14 cellular contexts compared by ENCODE assay signal in the genomic region with DNA sequence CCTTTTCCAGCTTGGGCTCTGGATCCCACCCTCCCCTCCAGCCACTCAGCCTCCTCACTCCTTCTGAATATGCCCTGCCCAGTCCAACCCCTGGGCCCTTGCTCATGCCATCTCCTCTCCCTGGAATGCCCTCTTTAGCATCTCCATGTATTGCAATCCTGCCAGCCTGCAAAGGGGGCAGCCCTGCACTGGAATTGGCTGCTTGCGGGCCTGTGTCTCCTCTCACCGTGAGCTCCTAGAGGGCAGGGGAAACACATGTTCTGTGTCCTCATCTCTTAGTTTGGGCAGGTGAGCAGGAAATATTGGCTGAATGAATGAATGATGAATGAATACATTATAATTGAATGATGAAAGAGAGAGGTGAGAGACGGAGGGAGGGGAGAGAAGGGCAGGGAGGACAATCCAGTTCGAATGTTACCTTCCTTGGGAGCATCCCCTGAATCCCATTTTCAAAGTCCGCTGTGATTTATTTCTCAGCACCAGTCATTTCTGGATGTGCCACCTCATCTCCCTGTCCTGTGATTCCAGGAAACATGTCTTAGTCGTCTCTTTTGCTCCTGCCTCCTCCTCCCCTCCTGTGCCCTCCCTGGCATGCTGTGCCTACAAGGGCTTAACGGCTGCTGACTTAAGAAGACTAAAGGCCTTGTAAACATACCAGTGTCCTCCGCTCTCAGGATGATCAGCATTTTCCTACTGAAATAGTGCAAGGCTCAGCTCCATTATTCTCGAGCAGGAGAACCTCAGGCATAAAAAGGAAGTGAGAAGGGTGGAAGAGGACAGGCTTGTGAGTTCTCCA.
DNase-seq lines count a peak whose midpoint lies in the region; ATAC-seq, FAIRE-seq and TF ChIP-seq lines count a peak whose summit lies in the region.
"Had no signal": no experiment of that assay in that cellular context is flagged by ENCODE, and none has a peak within 500 bp of the region (broad histone marks: within the 10 kb centered on the region; RNA-seq: fewer than 3 reads in every experiment).

No MANE protein-coding gene starts in this region.

- TF ChIP-seq CTCF in AG04449 (IDR thresholded peaks at IDR 0.05; ENCODE audit: insufficient read depth, low read length, missing control alignments) (peak; percentile 2), GM12872 (IDR thresholded peaks at IDR 0.05; ENCODE audit: insufficient read depth, low read depth, low read length) (0 out of 3 replicates have a peak, but pooled peaks have one; percentile 10), HepG2 (CRISPR knock-in tag; IDR thresholded peaks at IDR 0.05) (peak; percentile 15; the same call in 1 of the 2 replicates), thyroid gland (IDR thresholded peaks at IDR 0.05) (no peak)
- no peak for TF ChIP-seq CTCF in activated CD8-positive, alpha-beta T cell treated with anti-CD3 and anti-CD28 coated beads for 36 hours (IDR thresholded peaks at IDR 0.05)

- TF ChIP-seq EP300 in HepG2 (IDR thresholded peaks at IDR 0.05; ENCODE audit: low read depth in 2 of 2, low read length in 2 of 2), result no peak
- TF ChIP-seq EP300 in HepG2 (CRISPR knock-in tag; IDR thresholded peaks at IDR 0.05; ENCODE audit: borderline replicate concordance), result no peak

- TF ChIP-seq POLR2A in HepG2 (IDR thresholded peaks at IDR 0.05; ENCODE audit: insufficient read depth in 1 of 2, low read depth in 2 of 2, low read length in 2 of 2) (no peak), thyroid gland (IDR thresholded peaks at IDR 0.05) (no peak)

- H3K4me3 Mint-ChIP-seq in activated CD8-positive, alpha-beta T cell treated with anti-CD3 and anti-CD28 coated beads for 36 hours, result peak overlapping the region; percentile 69
- H3K4me3 Mint-ChIP-seq: CD14-positive monocyte had no signal

- TF ChIP-seq RAD21 in HepG2 (CRISPR knock-in tag; IDR thresholded peaks at IDR 0.05), result no peak

- peaks cover 3% of the 10 kb centered on the region for H3K9me3 Mint-ChIP-seq in activated CD8-positive, alpha-beta T cell treated with anti-CD3 and anti-CD28 coated beads for 36 hours

- no peaks in the 10 kb centered on the region for H4K20me1 ChIP-seq in HepG2 (ENCODE audit: insufficient read depth, low read length)

- H3K27me3 Mint-ChIP-seq in activated CD8-positive, alpha-beta T cell treated with anti-CD3 and anti-CD28 coated beads for 36 hours, result no peaks in the 10 kb centered on the region

- peaks cover 35% of the 10 kb centered on the region for H3K36me3 Mint-ChIP-seq in activated CD8-positive, alpha-beta T cell treated with anti-CD3 and anti-CD28 coated beads for 36 hours (ENCODE audit: low read depth)
- H3K36me3 Mint-ChIP-seq: CD14-positive monocyte had no signal

- H3K27ac Mint-ChIP-seq in activated CD8-positive, alpha-beta T cell treated with anti-CD3 and anti-CD28 coated beads for 36 hours, result peak overlapping the region; percentile 97

- POLR2A ChIA-PET in AG04449 (lab: Yijun Ruan, JAX), result no interaction called here
- POLR2A ChIA-PET in activated CD8-positive, alpha-beta T cell treated with anti-CD3 and anti-CD28 coated beads for 36 hours (lab: Charles Lee), result interaction anchor here (0.9 to 13.9 kb wide), 15 partner anchors 8 to 109 kb away, joined by 3 to 157 read pairs (median 7); no protein-coding TSS in a partner anchor
- POLR2A ChIA-PET in HepG2 (lab: Yijun Ruan, JAX), result no interaction called here

- intact Hi-C loops in activated CD8-positive, alpha-beta T cell treated with anti-CD3 and anti-CD28 coated beads for 36 hours (cut with micrococcal nuclease), result loop anchor here (5.0 kb wide), 2 partner anchors 34 to 41 kb away; no protein-coding TSS in a partner anchor
- intact Hi-C loops in HepG2 (cut with micrococcal nuclease; ENCODE audit: unreplicated experiment), result no loop called here
- intact Hi-C loops in thyroid gland (cut with DNase I), result no loop called here

- peaks cover 95% of the 10 kb centered on the region for H3K4me1 Mint-ChIP-seq in activated CD8-positive, alpha-beta T cell treated with anti-CD3 and anti-CD28 coated beads for 36 hours (ENCODE audit: low read depth)

- H3K9me3 ChIP-seq in HepG2 (ENCODE audit: low read length) (no peaks in the 10 kb centered on the region), thyroid gland (no peaks in the 10 kb centered on the region)
- H3K9me3 ChIP-seq: testis had no signal

- H3K27ac ChIP-seq in HepG2 (ENCODE audit: extremely low read length, insufficient read depth, low read length), result no peak overlapping the region
- no peak overlapping the region for H3K27ac ChIP-seq in substantia nigra (ENCODE audit: low read depth, low read length, poor library complexity, severe bottlenecking)
- H3K27ac ChIP-seq in thyroid gland, result no peak overlapping the region
- H3K27ac ChIP-seq: testis had no signal

- BruUV-seq in HepG2 (replicated peaks; lab: Mats Ljungman, UMichigan), result no TSS peak

- peak; percentile 45 for ATAC-seq in activated CD8-positive, alpha-beta T cell treated with anti-CD3 and anti-CD28 coated beads for 36 hours
- ATAC-seq in HepG2, result no peak

- 34% methylated on average over 9 of the region's 9 CpGs for WGBS in HepG2 (ENCODE audit: low lambda C conversion rate)
- 69 to 72% methylated on average over 9 of the region's 9 CpGs for WGBS in thyroid gland, 2 donors

- no peak overlapping the region for H3K4me2 ChIP-seq in HepG2 (ENCODE audit: low read depth, low read length)

- H3K27me3 ChIP-seq in HepG2 (ENCODE audit: control insufficient read depth in 1 of 2, insufficient read depth in 2 of 2, low read length in 2 of 2) (peaks cover 2 to 49% of the 10 kb centered on the region in 2 experiments; a peak in 3 of 5 replicates), thyroid gland (no peaks in the 10 kb centered on the region)
- H3K27me3 ChIP-seq: testis had no signal

- no peak overlapping the region for H3K9ac ChIP-seq in HepG2 (ENCODE audit: insufficient read depth, low read depth, low read length)

- H3K36me3 ChIP-seq in HepG2 (replicated peaks in 1 of 2; ENCODE audit: control insufficient read depth in 1 of 2, insufficient read depth in 2 of 2, low read length in 2 of 2) (no peaks in the 10 kb centered on the region), thyroid gland (no peaks in the 10 kb centered on the region)

- H3K79me2 ChIP-seq in HepG2 (ENCODE audit: insufficient read depth, low read length), result no peaks in the 10 kb centered on the region

- in situ Hi-C loops in HepG2 (cut with HindIII; ENCODE audit: extremely low pct_ligation_motif_present, low pct_unique_long_range_greater_than_20kb), result no loop called here

- no peak overlapping the region for H3K4me3 ChIP-seq in AG04449 (ENCODE audit: low read depth, low read length)
- no peak overlapping the region for H3K4me3 ChIP-seq in HepG2 (replicated peaks in 1 of 3; ENCODE audit: insufficient read depth in 1 of 3, low read depth in 2 of 3, low read length in 3 of 3)
- no peak overlapping the region for H3K4me3 ChIP-seq in thyroid gland (replicated peaks in 1 of 3)
- H3K4me3 ChIP-seq: testis had no signal

- no peak for DNase-seq in AG04449 (ENCODE audit: low read depth, low spot score)
- peak; percentile 70 for DNase-seq in activated CD8-positive, alpha-beta T cell treated with anti-CD3 and anti-CD28 coated beads for 36 hours
- no peak for DNase-seq in HepG2 (ENCODE audit: low spot score)
- DNase-seq in COLO829 (ENCODE audit: low spot score), result no peak
- no peak for DNase-seq in substantia nigra (lab: John Stamatoyannopoulos, UW)
- DNase-seq in dermis blood vessel endothelial cell, result no peak
- no peak for DNase-seq in thyroid gland
- DNase-seq: islet precursor cell; NCI-H524; nucleus accumbens; stimulated activated CD4-positive, alpha-beta T cell treated with anti-CD3 and anti-CD28 coated beads, Interleukin-4, amount 100 ng/mL, for 1 hour; testis had no signal

- H2AFZ ChIP-seq in HepG2 (ENCODE audit: low read length), result no peak overlapping the region

- FAIRE-seq in HepG2 (lab: Jason Lieb, UNC), result no peak

- CTCF ChIA-PET in AG04449 (lab: Yijun Ruan, JAX) (no interaction called here), HepG2 (lab: Yijun Ruan, JAX; ENCODE audit: low intra/inter-chr PET ratio, low total read pairs) (no interaction called here)
- CTCF ChIA-PET in activated CD8-positive, alpha-beta T cell treated with anti-CD3 and anti-CD28 coated beads for 36 hours (lab: Charles Lee), result interaction anchor here (0.8 to 3.9 kb wide), 17 partner anchors 10 to 110 kb away, joined by 3 to 28 read pairs (median 4); no protein-coding TSS in a partner anchor

- no peaks in the 10 kb centered on the region for H3K4me1 ChIP-seq in HepG2 (ENCODE audit: insufficient read depth, low read length)
- H3K4me1 ChIP-seq in thyroid gland, result no peaks in the 10 kb centered on the region
- H3K4me1 ChIP-seq: testis had no signal

TF ChIP-seq in HepG2, 621 proteins besides CTCF, POLR2A, EP300 and RAD21:
- no peak for TF ChIP-seq ZNF44 (CRISPR knock-in tag; IDR thresholded peaks at IDR 0.05)
- no peak for TF ChIP-seq BCL6 (CRISPR knock-in tag; IDR thresholded peaks at IDR 0.05)
- TF ChIP-seq NR2F2 (IDR thresholded peaks at IDR 0.05; ENCODE audit: borderline replicate concordance, low read depth), result no peak
- no peak for TF ChIP-seq KLF11 (CRISPR knock-in tag; IDR thresholded peaks at IDR 0.05)
- no peak for TF ChIP-seq FOXO4 (CRISPR knock-in tag; conservative IDR thresholded peaks at IDR 0.05)
- TF ChIP-seq EEA1 (CRISPR knock-in tag; IDR thresholded peaks at IDR 0.05; ENCODE audit: borderline replicate concordance), result no peak
- TF ChIP-seq ZNF234 (CRISPR knock-in tag; conservative IDR thresholded peaks at IDR 0.05), result no peak
- TF ChIP-seq ZMYM2 (CRISPR knock-in tag; IDR thresholded peaks at IDR 0.05), result no peak
- TF ChIP-seq ZSCAN29 (CRISPR knock-in tag; conservative IDR thresholded peaks at IDR 0.05), result no peak

Comparison
In these comparisons a context has a peak if more than half of its experiments do, and no peak if none do; other contexts are left out.
1. CTCF ChIP-seq: peak in AG04449 (single experiment), GM12872 (single experiment) and HepG2 (single experiment); none in activated CD8-positive, alpha-beta T cell treated with anti-CD3 and anti-CD28 coated beads for 36 hours (single experiment) and thyroid gland (0 of 6).